ENCODE assay signal across 1 cellular context in genomic region chr1:8845104-8846097, GRCh38.
TF ChIP-seq lines count a peak whose summit lies in the region.

No MANE protein-coding gene starts in this region.

TF ChIP-seq in H1, 55 proteins besides CTCF, POLR2A, EP300 and RAD21:
- TF ChIP-seq SP1 (IDR thresholded peaks at IDR 0.05; ENCODE audit: low read depth, low read length): no peak
- peak; percentile 84; the same call in 1 of the 2 replicates for TF ChIP-seq KDM1A (IDR thresholded peaks at IDR 0.05; ENCODE audit: borderline replicate concordance, low read length)
